8 cellular contexts compared by ENCODE assay signal in genomic region chr14:89040438-89041244, GRCh38.
DNase-seq lines count a peak whose midpoint lies in the region; ATAC-seq, FAIRE-seq and TF ChIP-seq lines count a peak whose summit lies in the region.

No MANE protein-coding gene starts in this region.

- ATAC-seq in CD4-positive, alpha-beta T cell (ENCODE audit: poor library complexity): peak; percentile 67
- ATAC-seq in GM21381 (IDR thresholded peaks at IDR 0.05; ENCODE audit: unreplicated experiment) (peak; percentile 79), natural killer cell (peak; percentile 79 to 94 (median 85))
- peak; percentile 75 for ATAC-seq in activated T-helper 17 cell treated with anti-CD3 and anti-CD28 coated beads, Interleukin-2, amount 50 U/mL, for 72 hours (replicated peaks)
- peak; percentile 85 to 86 for ATAC-seq in stimulated activated naive B cell treated with anti-CD40 and anti-IgM and Interleukin-4, amounts not matched to agents 10 μg/mL and 1 μg/mL and 100 μg/mL, for 72 hours (replicated peaks)

- H2AFZ ChIP-seq in fibroblast of lung (ENCODE audit: low read length): peak overlapping the region; percentile 72

- POLR2A ChIA-PET in CD4-positive, alpha-beta T cell (lab: Charles Lee): no interaction called here

- TF ChIP-seq CTCF in CD4-positive, alpha-beta T cell (IDR thresholded peaks at IDR 0.05): peak; percentile 98
- peak; percentile 96 to 98 for TF ChIP-seq CTCF in fibroblast of lung (conservative IDR thresholded peaks at IDR 0.05 in 1 of 2, IDR thresholded peaks at IDR 0.05 in 1 of 2; ENCODE audit: low read depth in 1 of 2, low read length in 2 of 2)
- peak; percentile 96 for TF ChIP-seq CTCF in natural killer cell (IDR thresholded peaks at IDR 0.05)

- no peaks in the 10 kb centered on the region for H3K79me2 ChIP-seq in fibroblast of lung (ENCODE audit: control insufficient read depth, insufficient read depth, low read length)

- peak overlapping the region; percentile 46 for H3K9ac ChIP-seq in fibroblast of lung (ENCODE audit: insufficient read depth, low read length)

- peak overlapping the region; percentile 60 for H3K4me3 Mint-ChIP-seq in CD4-positive, alpha-beta T cell
- H3K4me3 Mint-ChIP-seq in activated T-helper 17 cell treated with anti-CD3 and anti-CD28 coated beads, Interleukin-2, amount 50 U/mL, for 72 hours: peak overlapping the region; percentile 31
- H3K4me3 Mint-ChIP-seq in natural killer cell: peak overlapping the region; percentile 75
- peak overlapping the region; percentile 83 to 85 for H3K4me3 Mint-ChIP-seq in stimulated activated naive B cell treated with anti-CD40 and anti-IgM and Interleukin-4, amounts not matched to agents 10 μg/mL and 1 μg/mL and 100 μg/mL, for 72 hours

- CTCF ChIA-PET in CD4-positive, alpha-beta T cell (lab: Charles Lee): interaction anchor here (1.5 kb wide), 1 partner anchor 10 kb away, joined by 3 read pairs; no protein-coding TSS in a partner anchor

- peak overlapping the region; percentile 85 for H3K4me2 ChIP-seq in fibroblast of lung (ENCODE audit: extremely low read depth, insufficient read depth, low read length)

- DNase-seq in CD4-positive, alpha-beta T cell: peak; percentile 57 to 87 (median 75)
- DNase-seq in KG1 (lab: John Stamatoyannopoulos, UW) (peak; percentile 63), RCC 7860 (ENCODE audit: low spot score) (peak; percentile 76), fibroblast of lung (ENCODE audit: low read depth in 2 of 2) (peak; percentile 90 to 95), natural killer cell (peak; percentile 78)
- peak; percentile 64 for DNase-seq in stimulated activated naive B cell treated with anti-CD40 and anti-IgM and Interleukin-4, amounts not matched to agents 10 μg/mL and 1 μg/mL and 100 μg/mL, for 72 hours

- no peaks in the 10 kb centered on the region for H3K9me3 Mint-ChIP-seq in CD4-positive, alpha-beta T cell
- H3K9me3 Mint-ChIP-seq in activated T-helper 17 cell treated with anti-CD3 and anti-CD28 coated beads, Interleukin-2, amount 50 U/mL, for 72 hours: no peaks in the 10 kb centered on the region
- H3K9me3 Mint-ChIP-seq in natural killer cell: no peaks in the 10 kb centered on the region
- peaks cover 4 to 5% of the 10 kb centered on the region in 2 donors for H3K9me3 Mint-ChIP-seq in stimulated activated naive B cell treated with anti-CD40 and anti-IgM and Interleukin-4, amounts not matched to agents 10 μg/mL and 1 μg/mL and 100 μg/mL, for 72 hours

- peaks cover 6% of the 10 kb centered on the region for H3K4me1 ChIP-seq in fibroblast of lung (ENCODE audit: control insufficient read depth, extremely low read depth, insufficient read depth, low read length)

- no peak overlapping the region for H3K27ac ChIP-seq in CD4-positive, alpha-beta T cell (ENCODE audit: low read depth, low read length)
- H3K27ac ChIP-seq in fibroblast of lung (ENCODE audit: insufficient read depth, low read length): peak overlapping the region; percentile 83

- H3K9me3 ChIP-seq in CD4-positive, alpha-beta T cell (ENCODE audit: control insufficient read depth, low read length): peaks cover 5% of the 10 kb centered on the region
- H3K9me3 ChIP-seq in fibroblast of lung (ENCODE audit: control insufficient read depth, insufficient read depth, low read depth, low read length): no peaks in the 10 kb centered on the region

- no peaks in the 10 kb centered on the region for H3K36me3 ChIP-seq in fibroblast of lung (ENCODE audit: control insufficient read depth, insufficient read depth, low read length)

- no peaks in the 10 kb centered on the region for H4K20me1 ChIP-seq in fibroblast of lung (ENCODE audit: control insufficient read depth, extremely low read depth, insufficient read depth, low read length)

- peaks cover 45% of the 10 kb centered on the region for H3K27me3 Mint-ChIP-seq in CD4-positive, alpha-beta T cell
- H3K27me3 Mint-ChIP-seq in activated T-helper 17 cell treated with anti-CD3 and anti-CD28 coated beads, Interleukin-2, amount 50 U/mL, for 72 hours: peaks cover 12% of the 10 kb centered on the region
- H3K27me3 Mint-ChIP-seq in natural killer cell (ENCODE audit: low read depth in 2 of 2): peaks cover 47 to 77% of the 10 kb centered on the region in 2 donors
- H3K27me3 Mint-ChIP-seq in stimulated activated naive B cell treated with anti-CD40 and anti-IgM and Interleukin-4, amounts not matched to agents 10 μg/mL and 1 μg/mL and 100 μg/mL, for 72 hours: peaks cover 23 to 29% of the 10 kb centered on the region in 2 donors

- no peaks in the 10 kb centered on the region for H3K27me3 ChIP-seq in CD4-positive, alpha-beta T cell (ENCODE audit: control insufficient read depth, insufficient read depth, low read length)
- H3K27me3 ChIP-seq in fibroblast of lung (ENCODE audit: control insufficient read depth, insufficient read depth, low read length): no peaks in the 10 kb centered on the region

- no peaks in the 10 kb centered on the region for H3K36me3 Mint-ChIP-seq in CD4-positive, alpha-beta T cell (ENCODE audit: low read depth)
- H3K36me3 Mint-ChIP-seq in activated T-helper 17 cell treated with anti-CD3 and anti-CD28 coated beads, Interleukin-2, amount 50 U/mL, for 72 hours (ENCODE audit: low read depth): no peaks in the 10 kb centered on the region
- no peaks in the 10 kb centered on the region for H3K36me3 Mint-ChIP-seq in natural killer cell
- peaks cover 2 to 4% of the 10 kb centered on the region in 2 donors for H3K36me3 Mint-ChIP-seq in stimulated activated naive B cell treated with anti-CD40 and anti-IgM and Interleukin-4, amounts not matched to agents 10 μg/mL and 1 μg/mL and 100 μg/mL, for 72 hours

- peak overlapping the region; percentile 23 to 57 (median 46) for H3K4me3 ChIP-seq in fibroblast of lung (replicated peaks in 1 of 4; ENCODE audit: control extremely low read depth in 1 of 4, insufficient read depth in 1 of 4, low read depth in 3 of 4, low read length in 4 of 4)

- peak; percentile 44 for FAIRE-seq in RCC 7860 (lab: Jason Lieb, UNC)

- intact Hi-C loops in CD4-positive, alpha-beta T cell (cut with DNase I, micrococcal nuclease): loop anchor here (1.0 to 5.0 kb wide), 4 partner anchors 137 to 875 kb away; no protein-coding TSS in a partner anchor
- intact Hi-C loops in natural killer cell (cut with micrococcal nuclease): loop anchor here (1.0 to 10.0 kb wide), 4 partner anchors 134 to 875 kb away; no protein-coding TSS in a partner anchor

- H3K4me1 Mint-ChIP-seq in CD4-positive, alpha-beta T cell (ENCODE audit: low read depth): peaks cover 15% of the 10 kb centered on the region
- H3K4me1 Mint-ChIP-seq in activated T-helper 17 cell treated with anti-CD3 and anti-CD28 coated beads, Interleukin-2, amount 50 U/mL, for 72 hours: no peaks in the 10 kb centered on the region
- H3K4me1 Mint-ChIP-seq in natural killer cell: peaks cover 7 to 13% of the 10 kb centered on the region in 2 donors
- H3K4me1 Mint-ChIP-seq in stimulated activated naive B cell treated with anti-CD40 and anti-IgM and Interleukin-4, amounts not matched to agents 10 μg/mL and 1 μg/mL and 100 μg/mL, for 72 hours: peaks cover 10 to 18% of the 10 kb centered on the region in 2 donors

- H3K27ac Mint-ChIP-seq in CD4-positive, alpha-beta T cell: no peak overlapping the region
- no peak overlapping the region for H3K27ac Mint-ChIP-seq in activated T-helper 17 cell treated with anti-CD3 and anti-CD28 coated beads, Interleukin-2, amount 50 U/mL, for 72 hours
- no peak overlapping the region for H3K27ac Mint-ChIP-seq in natural killer cell
- peak overlapping the region; percentile 92 for H3K27ac Mint-ChIP-seq in stimulated activated naive B cell treated with anti-CD40 and anti-IgM and Interleukin-4, amounts not matched to agents 10 μg/mL and 1 μg/mL and 100 μg/mL, for 72 hours

Comparison
In these comparisons a context has a peak if more than half of its experiments do, and no peak if none do; other contexts are left out.
1. H3K4me3 Mint-ChIP-seq: peak in every context shown above with its lines; median percentile 84 in stimulated activated naive B cell treated with anti-CD40 and anti-IgM and Interleukin-4, amounts not matched to agents 10 μg/mL and 1 μg/mL and 100 μg/mL, for 72 hours; 75 in natural killer cell; 60 in CD4-positive, alpha-beta T cell; 31 in activated T-helper 17 cell treated with anti-CD3 and anti-CD28 coated beads, Interleukin-2, amount 50 U/mL, for 72 hours.